1 cellular context compared by ENCODE assay signal in the genomic region with DNA sequence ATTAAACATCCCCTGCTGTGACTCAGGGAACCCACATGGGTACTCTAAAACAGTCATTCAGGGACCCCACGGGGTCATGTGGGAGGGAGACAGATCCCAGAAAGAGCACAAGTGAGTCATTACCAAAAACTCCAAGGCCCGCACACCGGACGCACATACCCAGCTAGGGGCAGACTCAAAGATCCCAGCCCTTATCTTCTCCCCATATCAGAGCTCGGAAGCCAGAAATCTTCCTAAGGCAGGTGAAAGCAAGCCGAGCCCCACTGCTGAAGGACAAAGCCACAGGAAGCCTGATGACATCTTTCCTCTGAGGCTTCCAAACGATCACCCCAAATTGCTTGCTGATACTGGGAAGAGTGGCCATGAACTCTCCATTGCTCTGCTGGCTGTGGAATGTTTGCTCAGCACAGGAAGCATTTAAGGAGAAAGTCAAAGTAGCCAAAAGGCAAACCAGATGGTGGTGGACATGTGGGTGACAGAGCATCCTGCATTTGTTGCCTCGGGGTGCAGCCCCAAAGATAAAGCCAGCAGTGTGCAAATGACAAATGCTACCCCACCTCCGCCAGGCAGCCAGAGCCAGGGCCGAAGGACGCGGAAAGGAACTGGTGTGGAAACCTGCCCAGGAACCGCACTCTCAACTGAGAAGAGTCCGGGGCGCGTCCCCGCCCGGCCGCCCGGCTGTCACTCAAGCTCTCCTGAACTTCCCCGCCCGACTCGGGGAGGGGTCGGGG.
TF ChIP-seq lines count a peak whose summit lies in the region.

No MANE protein-coding gene starts in this region.

TF ChIP-seq in SK-N-SH treated with all-trans-retinoic acid at 6 μM for 48 hours, 23 proteins besides CTCF, POLR2A, EP300 and RAD21 (continued from another document):
- TF ChIP-seq, protein P1, sequence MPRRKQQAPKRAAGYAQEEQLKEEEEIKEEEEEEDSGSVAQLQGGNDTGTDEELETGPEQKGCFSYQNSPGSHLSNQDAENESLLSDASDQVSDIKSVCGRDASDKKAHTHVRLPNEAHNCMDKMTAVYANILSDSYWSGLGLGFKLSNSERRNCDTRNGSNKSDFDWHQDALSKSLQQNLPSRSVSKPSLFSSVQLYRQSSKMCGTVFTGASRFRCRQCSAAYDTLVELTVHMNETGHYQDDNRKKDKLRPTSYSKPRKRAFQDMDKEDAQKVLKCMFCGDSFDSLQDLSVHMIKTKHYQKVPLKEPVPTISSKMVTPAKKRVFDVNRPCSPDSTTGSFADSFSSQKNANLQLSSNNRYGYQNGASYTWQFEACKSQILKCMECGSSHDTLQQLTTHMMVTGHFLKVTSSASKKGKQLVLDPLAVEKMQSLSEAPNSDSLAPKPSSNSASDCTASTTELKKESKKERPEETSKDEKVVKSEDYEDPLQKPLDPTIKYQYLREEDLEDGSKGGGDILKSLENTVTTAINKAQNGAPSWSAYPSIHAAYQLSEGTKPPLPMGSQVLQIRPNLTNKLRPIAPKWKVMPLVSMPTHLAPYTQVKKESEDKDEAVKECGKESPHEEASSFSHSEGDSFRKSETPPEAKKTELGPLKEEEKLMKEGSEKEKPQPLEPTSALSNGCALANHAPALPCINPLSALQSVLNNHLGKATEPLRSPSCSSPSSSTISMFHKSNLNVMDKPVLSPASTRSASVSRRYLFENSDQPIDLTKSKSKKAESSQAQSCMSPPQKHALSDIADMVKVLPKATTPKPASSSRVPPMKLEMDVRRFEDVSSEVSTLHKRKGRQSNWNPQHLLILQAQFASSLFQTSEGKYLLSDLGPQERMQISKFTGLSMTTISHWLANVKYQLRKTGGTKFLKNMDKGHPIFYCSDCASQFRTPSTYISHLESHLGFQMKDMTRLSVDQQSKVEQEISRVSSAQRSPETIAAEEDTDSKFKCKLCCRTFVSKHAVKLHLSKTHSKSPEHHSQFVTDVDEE (CRISPR knock-in tag; IDR thresholded peaks at IDR 0.05), result no peak
- TF ChIP-seq OSR1 (CRISPR knock-in tag; IDR thresholded peaks at IDR 0.05), result no peak
